ENCODE assay signal across 8 cellular contexts in the genomic region with DNA sequence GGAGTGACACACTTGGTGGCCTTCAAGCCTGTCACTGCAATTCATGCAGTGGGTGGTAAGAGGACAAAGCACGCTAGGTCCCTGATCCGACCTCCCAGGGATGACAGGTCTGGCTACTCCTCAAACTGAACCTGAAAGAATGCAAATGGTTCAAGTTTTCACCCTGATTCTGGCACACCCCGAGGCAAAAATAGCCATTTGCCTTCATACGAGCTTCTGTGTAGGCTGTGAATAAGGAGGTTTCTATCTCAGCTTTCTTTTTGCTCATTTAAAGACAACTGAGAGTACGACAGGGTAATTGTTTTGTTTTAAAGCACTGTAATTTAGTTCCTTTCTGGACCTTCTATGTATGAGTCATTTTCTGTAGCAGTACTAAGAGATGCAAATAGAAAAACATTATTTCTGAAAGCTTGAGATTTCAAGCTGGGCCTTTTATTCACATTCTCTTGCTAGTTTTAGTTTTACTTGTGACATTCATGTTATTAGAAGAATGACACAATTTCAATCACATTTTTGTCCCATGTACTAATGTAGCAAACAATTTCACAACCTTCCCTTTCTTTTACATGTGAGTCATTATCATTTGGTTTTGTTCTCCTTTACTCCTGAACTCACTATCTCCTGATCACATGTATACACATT. TPM values are rescaled to one million over a fixed set of nuclear protein-coding genes. Genes with fewer than 3 reads are reported as not detected.
DNase-seq lines count a peak whose midpoint lies in the region; ATAC-seq, FAIRE-seq and TF ChIP-seq lines count a peak whose summit lies in the region.

No MANE protein-coding gene starts in this region.

- H3K36me3 ChIP-seq in Caco-2 (ENCODE audit: control insufficient read depth, insufficient read depth, low read length) (no peaks in the 10 kb centered on the region), K562 (ENCODE audit: control insufficient read depth, insufficient read depth, low read length) (no peaks in the 10 kb centered on the region), tibial artery (no peaks in the 10 kb centered on the region)

- H3K27ac ChIP-seq in K562 (ENCODE audit: extremely low read depth, low read depth, low read length) (no peak overlapping the region), tibial artery (peak overlapping the region in 1 of 2 donors; percentile 40)

- no peak overlapping the region for H3K9ac ChIP-seq in K562 (ENCODE audit: insufficient read depth in 1 of 2, low read depth in 2 of 2, low read length in 2 of 2)

- H3K9me3 ChIP-seq in Caco-2 (peaks cover 3% of the 10 kb centered on the region; the same call in 1 of the 2 replicates), K562 (replicated peaks; ENCODE audit: control insufficient read depth, insufficient read depth, low read depth, low read length) (no peaks in the 10 kb centered on the region), tibial artery (no peaks in the 10 kb centered on the region)

- CTCF ChIA-PET in Caco-2 (lab: Charles Lee) (interaction anchor here (1.8 kb wide), 1 partner anchor 172 kb away, joined by 5 read pairs; no protein-coding TSS in a partner anchor), K562 (lab: Yijun Ruan, JAX; ENCODE audit: low intra/inter-chr PET ratio) (no interaction called here)

- peak overlapping the region; percentile 2; the same call in 1 of the 2 replicates for H2AFZ ChIP-seq in K562 (ENCODE audit: low read depth, low read length)

- no peaks in the 10 kb centered on the region for H3K9me1 ChIP-seq in K562 (ENCODE audit: control insufficient read depth, insufficient read depth, low read length)

- DNase-seq in Caco-2 (no peak), K562 (ENCODE audit: extremely low read depth in 1 of 4, low spot score in 3 of 4) (no peak), NCI-H2081 treated with DMSO at 0.1 percent for 48 hours (lab: John Stamatoyannopoulos, UW) (no peak), posterior vena cava (ENCODE audit: low spot score) (no peak), tibial artery (no peak), iPS-NIHi11 (ENCODE audit: low spot score) (no peak)

- no peak overlapping the region for H3K4me3 Mint-ChIP-seq in Caco-2 (ENCODE audit: unreplicated experiment)

- peaks cover 5% of the 10 kb centered on the region for H3K36me3 Mint-ChIP-seq in Caco-2 (ENCODE audit: insufficient read depth, unreplicated experiment)

- H3K27me3 ChIP-seq in Caco-2 (replicated peaks; ENCODE audit: control insufficient read depth, insufficient read depth, low read length), result no peaks in the 10 kb centered on the region
- no peaks in the 10 kb centered on the region for H3K27me3 ChIP-seq in K562 (ENCODE audit: control insufficient read depth in 2 of 2, insufficient read depth in 2 of 2, low read length in 2 of 2)
- H3K27me3 ChIP-seq in tibial artery, result no peaks in the 10 kb centered on the region

- no peak overlapping the region for H3K4me3 ChIP-seq in Caco-2 (ENCODE audit: low read depth, low read length)
- H3K4me3 ChIP-seq in K562, result no peak overlapping the region
- H3K4me3 ChIP-seq in tibial artery, result no peak overlapping the region

- peaks cover 11% of the 10 kb centered on the region for H3K9me3 Mint-ChIP-seq in Caco-2 (ENCODE audit: unreplicated experiment)

- BruUV-seq in Caco-2 (replicated peaks; lab: Mats Ljungman, UMichigan) (no TSS peak), K562 (replicated peaks; lab: Mats Ljungman, UMichigan) (no TSS peak)

- no peak for TF ChIP-seq RAD21 in K562 (CRISPR knock-in tag; conservative IDR thresholded peaks at IDR 0.05 in 1 of 2, IDR thresholded peaks at IDR 0.05 in 1 of 2)

- TF ChIP-seq POLR2A in K562 (conservative IDR thresholded peaks at IDR 0.05), result no peak

- no peaks in the 10 kb centered on the region for H3K79me2 ChIP-seq in K562 (ENCODE audit: control insufficient read depth, insufficient read depth, low read length)

- TF ChIP-seq EP300 in K562 (IDR thresholded peaks at IDR 0.05; ENCODE audit: low read length), result no peak

- peaks cover 38% of the 10 kb centered on the region for H3K4me1 Mint-ChIP-seq in Caco-2 (ENCODE audit: low read depth, unreplicated experiment)

- intact Hi-C loops in Caco-2 (cut with micrococcal nuclease; ENCODE audit: unreplicated experiment) (no loop called here), K562 (cut with micrococcal nuclease) (no loop called here), posterior vena cava (cut with DNase I) (loop anchor here (10.0 kb wide), 1 partner anchor 428 kb away; no protein-coding TSS in a partner anchor), tibial artery (cut with DNase I; ENCODE audit: low total_unique reads) (no loop called here)

- H3K27me3 Mint-ChIP-seq in Caco-2 (ENCODE audit: insufficient read depth, unreplicated experiment), result no peaks in the 10 kb centered on the region

- H4K20me1 ChIP-seq in K562 (replicated peaks; ENCODE audit: control insufficient read depth, insufficient read depth, low read length), result no peaks in the 10 kb centered on the region

- no peak for FAIRE-seq in K562 (lab: Jason Lieb, UNC)

- TF ChIP-seq CTCF in Caco-2 (IDR thresholded peaks at IDR 0.05; ENCODE audit: insufficient read depth in 1 of 2, low read depth in 1 of 2, low read length in 1 of 2, severe bottlenecking in 1 of 2, unreplicated experiment in 1 of 2), result no peak
- TF ChIP-seq CTCF in K562 (IDR thresholded peaks at IDR 0.05 in 2 of 3, conservative IDR thresholded peaks at IDR 0.05 in 1 of 3; ENCODE audit: insufficient read depth in 2 of 3, low read depth in 1 of 3, low read length in 3 of 3), result no peak
- no peak for TF ChIP-seq CTCF in tibial artery (IDR thresholded peaks at IDR 0.05)

- H3K4me2 ChIP-seq in K562 (ENCODE audit: insufficient read depth, low read length), result no peak overlapping the region

- in situ Hi-C loops in K562 (cut with MboI), result loop anchor here (25.0 kb wide), 1 partner anchor 411 kb away; no protein-coding TSS in a partner anchor

- ATAC-seq in GM19395 (IDR thresholded peaks at IDR 0.05; ENCODE audit: unreplicated experiment), result peak; percentile 95
- peak; percentile 86 for ATAC-seq in HG03342 (IDR thresholded peaks at IDR 0.05; ENCODE audit: unreplicated experiment)
- ATAC-seq in K562, result no peak

- H3K27ac Mint-ChIP-seq in Caco-2 (ENCODE audit: unreplicated experiment), result peak overlapping the region; percentile 34

- peaks cover 28% of the 10 kb centered on the region for H3K4me1 ChIP-seq in Caco-2
- no peaks in the 10 kb centered on the region; a peak in 1 of 5 replicates for H3K4me1 ChIP-seq in K562 (replicated peaks in 1 of 2; ENCODE audit: control insufficient read depth in 2 of 2, insufficient read depth in 2 of 2, low read length in 2 of 2)
- peaks cover 0 to 8% (median 1%) of the 10 kb centered on the region in 4 donors for H3K4me1 ChIP-seq in tibial artery

- POLR2A ChIA-PET in Caco-2 (lab: Charles Lee) (no interaction called here), K562 (lab: Yijun Ruan, JAX) (interaction anchor here (1.0 kb wide), 1 partner anchor 23 kb away, joined by 4 read pairs; no protein-coding TSS in a partner anchor)

- 24% methylated on average over 5 of the region's 5 CpGs for WGBS in K562 (ENCODE audit: insufficient coverage, low coverage, missing lambda C conversion rate)

TF ChIP-seq in K562, 482 proteins besides CTCF, POLR2A, EP300 and RAD21:
- no peak for TF ChIP-seq NFIC (IDR thresholded peaks at IDR 0.05)
- 0 out of 2 replicates have a peak, but pooled peaks have one; percentile 19 for TF ChIP-seq CEBPB (tag; IDR thresholded peaks at IDR 0.05)
- 0 out of 2 replicates have a peak, but pooled peaks have one; percentile 30 for TF ChIP-seq FOSL1 (tag; conservative IDR thresholded peaks at IDR 0.05)
TF ChIP-seq in K562: peak in this region for 2.

RNA-seq across cellular contexts. Expression of a gene that starts 56.6 kb away (rescaled TPM):
- total RNA-seq in Caco-2 (2022), result 29.5 and 29.9 TPM in 2 replicates
- 1.3 and 3.3 TPM in 2 replicates for total RNA-seq in K562 (2011; cell fraction: chromatin; rRNA removed; ENCODE audit: low replicate concordance)
- 1.4 and 1.5 TPM in 2 replicates for total RNA-seq in K562 (2011; cell fraction: nucleolus; rRNA removed)
- total RNA-seq in K562 (2011; cell fraction: nucleoplasm; rRNA removed), result 2.3 and 6.9 TPM in 2 replicates
- 9.7 and 11.4 TPM in 2 replicates for total RNA-seq in K562 (2014; rRNA removed)
- 13.2 and 14.5 TPM in 2 replicates for total RNA-seq in K562 (2014; rRNA removed; fragmentation: Illumina TruSeq; extraction: Trizol)
- total RNA-seq in K562 (2015; rRNA removed; fragmentation: Illumina TruSeq; extraction: Trizol), result 9.8 and 11.8 TPM in 2 replicates
- 12.9 and 14.3 TPM in 2 replicates for total RNA-seq in K562 (2021)
- 7.9 and 13.0 TPM in 2 replicates for polyA plus RNA-seq in K562 (2011; rRNA removed)
- 4.6 and 4.9 TPM in 2 replicates for polyA plus RNA-seq in K562 (2011; cell fraction: cytosol; rRNA removed)
- 1.7 and 2.3 TPM in 2 replicates for polyA plus RNA-seq in K562 (2011; cell fraction: nucleus; rRNA removed)
- 8.3 and 13.6 TPM in 2 replicates for polyA plus RNA-seq in K562 (2012)
- 7.3 and 7.5 TPM in 2 replicates for polyA plus RNA-seq in K562 (2014; fragmentation: Illumina TruSeq; extraction: Trizol)
- 1 to 10 TPM; 6.4 to 6.9 TPM for polyA plus RNA-seq in K562 (2014; fragmentation: Nextera tagmentation; extraction: Ambion mirVana)
- polyA plus RNA-seq in K562 (2014; rRNA removed), result 9.7 and 10.7 TPM in 2 replicates
- polyA minus RNA-seq in K562 (2011; rRNA and poly(A)+ RNA removed), result 6.6 and 7.9 TPM in 2 replicates
- 3.6 and 4.0 TPM in 2 replicates for polyA minus RNA-seq in K562 (2011; cell fraction: cytosol; rRNA and poly(A)+ RNA removed)
- 1.6 and 2.0 TPM in 2 replicates for polyA minus RNA-seq in K562 (2011; cell fraction: nucleus; rRNA and poly(A)+ RNA removed)
- 10 to 100 TPM in 1 of 2 donors, 1 to 10 TPM in 1; 9.7 to 12.4 TPM for total RNA-seq in posterior vena cava

Comparison
In these comparisons a context has a peak if more than half of its experiments do, and no peak if none do; other contexts are left out.
1. intact Hi-C loops: an anchor here in posterior vena cava (10.0 kb wide); none called in Caco-2, K562 and tibial artery.